9 cellular contexts compared by ENCODE assay signal in genomic region chr4:98203406-98204235, GRCh38. TPM values are rescaled to one million over a fixed set of nuclear protein-coding genes. Genes with fewer than 3 reads are reported as not detected.
DNase-seq lines count a peak whose midpoint lies in the region; ATAC-seq, FAIRE-seq and TF ChIP-seq lines count a peak whose summit lies in the region.
"Had no signal": no experiment of that assay in that cellular context is flagged by ENCODE, and none has a peak within 500 bp of the region (broad histone marks: within the 10 kb centered on the region; RNA-seq: fewer than 3 reads in every experiment).

No MANE protein-coding gene starts in this region.

- no peaks in the 10 kb centered on the region for H3K36me3 Mint-ChIP-seq in activated T-helper 17 cell treated with anti-CD3 and anti-CD28 coated beads, Interleukin-2, amount 50 U/mL, for 72 hours (ENCODE audit: low read depth)

- H3K27ac Mint-ChIP-seq in activated T-helper 17 cell treated with anti-CD3 and anti-CD28 coated beads, Interleukin-2, amount 50 U/mL, for 72 hours: peak overlapping the region; percentile 75

- no peak overlapping the region for H3K27ac ChIP-seq in psoas muscle
- no peak overlapping the region for H3K27ac ChIP-seq in pancreas

- no peaks in the 10 kb centered on the region for H3K9me3 ChIP-seq in psoas muscle
- no peaks in the 10 kb centered on the region for H3K9me3 ChIP-seq in pancreas

- no peak for TF ChIP-seq POLR2A in GM18505 (IDR thresholded peaks at IDR 0.05; ENCODE audit: borderline replicate concordance, extremely low read depth, insufficient read depth, insufficient read length)

- ATAC-seq in GM18505 (IDR thresholded peaks at IDR 0.05; ENCODE audit: unreplicated experiment): peak; percentile 78
- ATAC-seq in GM21423 (IDR thresholded peaks at IDR 0.05; ENCODE audit: unreplicated experiment): peak; percentile 76
- peak; percentile 78 for ATAC-seq in HG03442 (IDR thresholded peaks at IDR 0.05; ENCODE audit: unreplicated experiment)
- peak; percentile 56 for ATAC-seq in activated T-helper 17 cell treated with anti-CD3 and anti-CD28 coated beads, Interleukin-2, amount 50 U/mL, for 72 hours (replicated peaks)
- ATAC-seq in psoas muscle: no peak
- ATAC-seq in pancreas: no peak

- H3K4me3 Mint-ChIP-seq in activated T-helper 17 cell treated with anti-CD3 and anti-CD28 coated beads, Interleukin-2, amount 50 U/mL, for 72 hours: peak overlapping the region; percentile 73

- 72 to 80% (median 72%) methylated on average over 8 of the region's 8 CpGs for WGBS in psoas muscle, 3 donors
- 71 to 75% methylated on average over 8 of the region's 8 CpGs for WGBS in pancreas, 2 donors

- intact Hi-C loops in psoas muscle (cut with DNase I) (no loop called here), pancreas (cut with DNase I) (no loop called here)

- peaks cover 10% of the 10 kb centered on the region for H3K4me1 Mint-ChIP-seq in activated T-helper 17 cell treated with anti-CD3 and anti-CD28 coated beads, Interleukin-2, amount 50 U/mL, for 72 hours

- H3K27me3 Mint-ChIP-seq in activated T-helper 17 cell treated with anti-CD3 and anti-CD28 coated beads, Interleukin-2, amount 50 U/mL, for 72 hours: no peaks in the 10 kb centered on the region

- H3K36me3 ChIP-seq in psoas muscle (ENCODE audit: insufficient read depth in 1 of 2, low read depth in 1 of 2) (no peaks in the 10 kb centered on the region), pancreas (no peaks in the 10 kb centered on the region)

- H3K4me3 ChIP-seq in psoas muscle: no peak overlapping the region
- no peak overlapping the region for H3K4me3 ChIP-seq in pancreas

- DNase-seq in DMS 273 treated with DMSO at 0.1 percent for 48 hours (lab: John Stamatoyannopoulos, UW) (no peak), psoas muscle (no peak), pancreas (no peak)
- no peak for DNase-seq in stimulated activated CD4-positive, alpha-beta T cell treated with anti-CD3 and anti-CD28 coated beads, Interleukin-1b, Interleukin-23, amount 100 ng/mL, for 48 hours
- DNase-seq: effector memory CD4-positive, alpha-beta T cell had no signal

- no peak for FAIRE-seq in pancreas (lab: Jason Lieb, UNC)

- no peaks in the 10 kb centered on the region for H3K4me1 ChIP-seq in psoas muscle
- no peaks in the 10 kb centered on the region for H3K4me1 ChIP-seq in pancreas

- H3K27me3 ChIP-seq in psoas muscle (ENCODE audit: insufficient read depth in 3 of 3, low read length in 2 of 3): no peaks in the 10 kb centered on the region
- no peaks in the 10 kb centered on the region for H3K27me3 ChIP-seq in pancreas

- TF ChIP-seq CTCF in psoas muscle (IDR thresholded peaks at IDR 0.05) (no peak), pancreas (IDR thresholded peaks at IDR 0.05) (no peak)

- H3K9me3 Mint-ChIP-seq in activated T-helper 17 cell treated with anti-CD3 and anti-CD28 coated beads, Interleukin-2, amount 50 U/mL, for 72 hours: no peaks in the 10 kb centered on the region

RNA-seq across cellular contexts. Expression of gene RAP1GDS1, which starts 57.6 kb away (rescaled TPM):
- 10 to 100 TPM; 29.8 to 66.1 TPM for total RNA-seq in activated T-helper 17 cell treated with anti-CD3 and anti-CD28 coated beads, Interleukin-2, amount 50 U/mL, for 72 hours
- total RNA-seq in psoas muscle: 10 to 100 TPM in 1 of 4 donors, 1 to 10 TPM in 3; 5.6 to 10.6 (median 8.5) TPM
- polyA plus RNA-seq in psoas muscle: 10 to 100 TPM in 2 of 3 donors, 1 to 10 TPM in 1; 5.8 to 12.4 (median 11.5) TPM
- total RNA-seq in pancreas: 10 to 100 TPM; 19.0 to 24.9 (median 22.6) TPM
- polyA plus RNA-seq in pancreas: 10 to 100 TPM in 1 of 2 donors, 1 to 10 TPM in 1; 6.6 to 10.6 TPM

Comparison
In these comparisons a context has a peak if more than half of its experiments do, and no peak if none do; other contexts are left out.
1. ATAC-seq: peak in GM18505 (single experiment), GM21423 (single experiment), HG03442 (single experiment) and activated T-helper 17 cell treated with anti-CD3 and anti-CD28 coated beads, Interleukin-2, amount 50 U/mL, for 72 hours (single experiment); none in psoas muscle (0 of 4) and pancreas (0 of 4).